In genomic region chr1:30287976-30288375, GRCh38 we compare ENCODE assay signal across 16 cellular contexts.
"Had no signal": no experiment of that assay in that cellular context is flagged by ENCODE, and none has a peak within 500 bp of the region (broad histone marks: within the 10 kb centered on the region; RNA-seq: fewer than 3 reads in every experiment).

No MANE protein-coding gene starts in this region.

- H3K27me3 ChIP-seq: thyroid gland, upper lobe of left lung had no signal

- H3K27ac ChIP-seq: hepatocyte, suprapubic skin, thyroid gland, upper lobe of left lung had no signal

- H3K36me3 ChIP-seq: suprapubic skin, thyroid gland, upper lobe of left lung had no signal

- H3K4me3 ChIP-seq: hepatocyte, suprapubic skin, thyroid gland, upper lobe of left lung had no signal

- DNase-seq: dermis blood vessel endothelial cell; effector CD4-positive, alpha-beta T cell; endodermal cell; erythroblast; foreskin melanocyte; mesendoderm; naive thymus-derived CD4-positive, alpha-beta T cell; nephron progenitor cell; small intestine; stimulated activated CD4-positive, alpha-beta T cell treated with anti-CD3 and anti-CD28 coated beads, Interleukin-4, amount 100 ng/mL, for 1 hour; stimulated activated naive CD8-positive, alpha-beta T cell treated with anti-CD3 and anti-CD28 coated beads, Interleukin-15, Interleukin-2, amounts not matched to agents 100 U/mL and 50 U/mL, for 24 hours; thyroid gland; upper lobe of left lung had no signal

- H3K4me1 ChIP-seq: suprapubic skin, thyroid gland, upper lobe of left lung had no signal

- H3K9me3 ChIP-seq: suprapubic skin, thyroid gland, upper lobe of left lung had no signal

- ATAC-seq: naive thymus-derived CD4-positive, alpha-beta T cell; stimulated activated effector memory CD8-positive, alpha-beta T cell treated with anti-CD3 and anti-CD28 coated beads, Interleukin-12 subunit alpha, Interleukin-12 subunit beta, amount 100 ng/mL, for 72 hours; stimulated activated naive CD8-positive, alpha-beta T cell treated with anti-CD3 and anti-CD28 coated beads, Interleukin-15, Interleukin-2, amounts not matched to agents 100 U/mL and 50 U/mL, for 24 hours had no signal
